Comparison of ENCODE assay signal across 9 cellular contexts in the genomic region with DNA sequence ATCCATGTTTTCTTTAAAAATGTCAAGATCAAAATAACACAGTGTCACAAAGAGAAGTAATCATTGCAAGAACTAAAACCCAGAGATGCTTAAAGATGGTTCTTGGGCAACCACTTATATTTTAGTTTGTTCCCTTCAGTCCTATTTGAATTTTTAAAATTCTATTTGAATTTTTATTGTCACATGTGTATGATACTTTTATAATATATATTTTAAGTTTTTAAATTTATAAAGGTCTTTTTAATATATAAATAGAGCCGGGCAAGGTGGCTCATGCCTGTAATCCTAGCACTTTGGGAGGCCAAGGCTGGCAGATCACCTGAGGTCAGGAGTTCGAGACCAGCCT. TPM values are rescaled to one million over a fixed set of nuclear protein-coding genes. Genes with fewer than 3 reads are reported as not detected.
DNase-seq lines count a peak whose midpoint lies in the region; ATAC-seq and TF ChIP-seq lines count a peak whose summit lies in the region.
"Had no signal": no experiment of that assay in that cellular context is flagged by ENCODE, and none has a peak within 500 bp of the region (broad histone marks: within the 10 kb centered on the region; RNA-seq: fewer than 3 reads in every experiment).

No MANE protein-coding gene starts in this region.

- H3K9me3 Mint-ChIP-seq in activated CD4-positive, alpha-beta T cell treated with anti-CD3 and anti-CD28 coated beads, Interleukin-2, amount 10 ng/mL, durations not matched to agents 7 days and 5 days: peaks cover 2% of the 10 kb centered on the region
- peaks cover 6% of the 10 kb centered on the region for H3K9me3 Mint-ChIP-seq in chondrocyte (ENCODE audit: low read depth)
- H3K9me3 Mint-ChIP-seq: neural progenitor cell had no signal

- peaks cover 10% of the 10 kb centered on the region for H3K4me1 ChIP-seq in Loucy (ENCODE audit: insufficient read depth, low read length, poor library complexity, severe bottlenecking)
- peaks cover 8% of the 10 kb centered on the region for H3K4me1 ChIP-seq in psoas muscle
- H3K4me1 ChIP-seq: neural progenitor cell had no signal

- H3K27me3 ChIP-seq in Loucy (ENCODE audit: insufficient read depth, low read length, poor library complexity, severe bottlenecking) (no peaks in the 10 kb centered on the region), psoas muscle (ENCODE audit: insufficient read depth in 3 of 3, low read length in 2 of 3) (no peaks in the 10 kb centered on the region)

- H2AFZ ChIP-seq in Loucy (ENCODE audit: low read length): peak overlapping the region; percentile 96; the same call in 1 of the 2 replicates

- no peak overlapping the region for H3K4me3 Mint-ChIP-seq in activated CD4-positive, alpha-beta T cell treated with anti-CD3 and anti-CD28 coated beads, Interleukin-2, amount 10 ng/mL, durations not matched to agents 7 days and 5 days
- no peak overlapping the region for H3K4me3 Mint-ChIP-seq in chondrocyte (ENCODE audit: unreplicated experiment)

- no peaks in the 10 kb centered on the region for H3F3A ChIP-seq in Loucy (ENCODE audit: low read depth)

- no peak for DNase-seq in activated CD4-positive, alpha-beta T cell treated with anti-CD3 and anti-CD28 coated beads, Interleukin-2, amount 10 ng/mL, durations not matched to agents 7 days and 5 days
- no peak for DNase-seq in activated CD4-positive, alpha-beta T cell treated with anti-CD3 and anti-CD28 coated beads for 1 hour
- DNase-seq in chondrocyte (ENCODE audit: low spot score) (no peak), psoas muscle (no peak), NCI-H1048 (lab: John Stamatoyannopoulos, UW) (no peak), D341Med (ENCODE audit: low spot score) (no peak)
- no peak for DNase-seq in activated effector memory CD4-positive, alpha-beta T cell treated with anti-CD3 and anti-CD28 coated beads, Interleukin-2, amount 50 U/mL, for 16 hours

- WGBS in psoas muscle, 3 donors: 55 to 68% (median 58%) methylated on average over 2 of the region's 2 CpGs

- POLR2A ChIA-PET in activated CD4-positive, alpha-beta T cell treated with anti-CD3 and anti-CD28 coated beads, Interleukin-2, amount 10 ng/mL, durations not matched to agents 7 days and 5 days (lab: Charles Lee): no interaction called here

- no peaks in the 10 kb centered on the region for H3K9me3 ChIP-seq in Loucy (ENCODE audit: insufficient read depth, low read depth, low read length)
- H3K9me3 ChIP-seq in psoas muscle: no peaks in the 10 kb centered on the region

- H3K9me2 ChIP-seq in Loucy (replicated peaks; ENCODE audit: low read depth, low read length): no peaks in the 10 kb centered on the region

- H3K36me3 ChIP-seq in Loucy (ENCODE audit: insufficient read depth, low read length): no peaks in the 10 kb centered on the region
- H3K36me3 ChIP-seq in psoas muscle (ENCODE audit: insufficient read depth in 1 of 2, low read depth in 1 of 2): no peaks in the 10 kb centered on the region
- H3K36me3 ChIP-seq: neural progenitor cell had no signal

- H3K9ac ChIP-seq in Loucy (ENCODE audit: low read depth, low read length, poor library complexity, severe bottlenecking): no peak overlapping the region
- H3K9ac ChIP-seq: neural progenitor cell had no signal

- CTCF ChIA-PET in activated CD4-positive, alpha-beta T cell treated with anti-CD3 and anti-CD28 coated beads, Interleukin-2, amount 10 ng/mL, durations not matched to agents 7 days and 5 days (lab: Charles Lee): interaction anchor here (1.7 kb wide), 1 partner anchor 74 kb away, joined by 3 read pairs; no protein-coding TSS in a partner anchor

- peaks cover 18% of the 10 kb centered on the region for H3K4me1 Mint-ChIP-seq in activated CD4-positive, alpha-beta T cell treated with anti-CD3 and anti-CD28 coated beads, Interleukin-2, amount 10 ng/mL, durations not matched to agents 7 days and 5 days
- H3K4me1 Mint-ChIP-seq in chondrocyte (ENCODE audit: low read depth): peaks cover 12% of the 10 kb centered on the region

- H3K27ac Mint-ChIP-seq in activated CD4-positive, alpha-beta T cell treated with anti-CD3 and anti-CD28 coated beads, Interleukin-2, amount 10 ng/mL, durations not matched to agents 7 days and 5 days: peak overlapping the region; percentile 88
- H3K27ac Mint-ChIP-seq in chondrocyte (ENCODE audit: unreplicated experiment): no peak overlapping the region
- H3K27ac Mint-ChIP-seq: neural progenitor cell had no signal

- no peak for ATAC-seq in psoas muscle

- H4K20me1 ChIP-seq in Loucy (ENCODE audit: insufficient read depth, low read length, poor library complexity, severe bottlenecking): no peaks in the 10 kb centered on the region

- H3K36me3 Mint-ChIP-seq in activated CD4-positive, alpha-beta T cell treated with anti-CD3 and anti-CD28 coated beads, Interleukin-2, amount 10 ng/mL, durations not matched to agents 7 days and 5 days (ENCODE audit: low read depth): peaks cover 1% of the 10 kb centered on the region
- H3K36me3 Mint-ChIP-seq in chondrocyte (ENCODE audit: low read depth): peaks cover 3% of the 10 kb centered on the region
- H3K36me3 Mint-ChIP-seq: neural progenitor cell had no signal

- TF ChIP-seq CTCF in Loucy (conservative IDR thresholded peaks at IDR 0.05; ENCODE audit: low read length) (no peak), chondrocyte (IDR thresholded peaks at IDR 0.05) (peak; percentile 24), psoas muscle (IDR thresholded peaks at IDR 0.05) (no peak)

- no peak overlapping the region for H3K4me2 ChIP-seq in Loucy (ENCODE audit: low read depth, low read length, poor library complexity, severe bottlenecking)

- H3K27ac ChIP-seq in psoas muscle: no peak overlapping the region
- H3K27ac ChIP-seq: neural progenitor cell had no signal

- no peaks in the 10 kb centered on the region for H3K79me2 ChIP-seq in Loucy (ENCODE audit: insufficient read depth, low read length)

- H3K4me3 ChIP-seq in Loucy (ENCODE audit: low read length, poor library complexity, severe bottlenecking): peak overlapping the region; percentile 73
- H3K4me3 ChIP-seq in psoas muscle: peak overlapping the region; percentile 62
- H3K4me3 ChIP-seq: neural progenitor cell had no signal

- intact Hi-C loops in psoas muscle (cut with DNase I): loop anchor here in 1 of 2 donors (5.0 kb wide), 1 partner anchor 182 kb away; the partner anchor contains the start of gene EGLN1

- H3K27me3 Mint-ChIP-seq in activated CD4-positive, alpha-beta T cell treated with anti-CD3 and anti-CD28 coated beads, Interleukin-2, amount 10 ng/mL, durations not matched to agents 7 days and 5 days: peaks cover 12% of the 10 kb centered on the region
- no peaks in the 10 kb centered on the region for H3K27me3 Mint-ChIP-seq in chondrocyte (ENCODE audit: low read depth)

RNA-seq across cellular contexts. Expression of gene DISC1, which starts 22.3 kb away (rescaled TPM):
- total RNA-seq in activated CD4-positive, alpha-beta T cell treated with anti-CD3 and anti-CD28 coated beads, Interleukin-2, amount 10 ng/mL, durations not matched to agents 7 days and 5 days: 10 to 100 TPM; 13.3 to 17.0 TPM
- total RNA-seq in chondrocyte (5.0 to 10.6 TPM (median 7.1 TPM) in 3 replicates), psoas muscle (1 to 10 TPM; 1.2 to 2.8 (median 2.1) TPM)
- polyA plus RNA-seq in psoas muscle: 1 to 10 TPM in 1 of 3 donors, under 1 TPM in 2; 0.35 to 1.9 (median 0.88) TPM
